18 cellular contexts compared by ENCODE assay signal in the genomic region with DNA sequence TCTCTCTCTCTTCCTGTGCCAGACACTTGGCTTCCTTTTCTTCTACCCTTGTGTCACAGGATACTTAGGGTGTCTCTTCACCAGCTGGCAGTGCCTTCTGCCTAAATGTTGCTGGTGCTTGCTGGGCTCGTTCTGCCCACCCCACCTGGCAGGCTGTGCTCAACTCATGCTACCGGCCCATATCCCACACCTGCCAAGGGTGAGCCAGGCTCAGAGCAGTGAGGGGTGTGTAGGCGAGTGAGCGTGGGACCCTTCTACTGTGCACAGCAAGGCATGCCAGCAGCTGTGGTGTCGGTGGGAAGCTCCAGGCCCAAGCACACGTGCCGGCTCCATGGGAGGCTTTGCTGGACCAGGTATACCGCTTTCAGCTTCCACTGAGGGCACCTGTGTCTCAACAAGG.
"Had no signal": no experiment of that assay in that cellular context is flagged by ENCODE, and none has a peak within 500 bp of the region (broad histone marks: within the 10 kb centered on the region; RNA-seq: fewer than 3 reads in every experiment).

No MANE protein-coding gene starts in this region.

- H3K4me1 ChIP-seq: heart left ventricle, stomach, transverse colon, uterus had no signal

- DNase-seq: central memory CD4-positive, alpha-beta T cell; cortex of kidney; dorsolateral prefrontal cortex; effector CD8-positive, alpha-beta T cell; hypothalamus; mesendoderm; naive thymus-derived CD8-positive, alpha-beta T cell; small intestine; stimulated activated CD4-positive, alpha-beta T cell treated with anti-CD3 and anti-CD28 coated beads, Interleukin-2, amount 100 ng/mL, for 48 hours; stomach; substantia nigra; transverse colon; uterus had no signal

- H3K27me3 ChIP-seq: dorsolateral prefrontal cortex, heart left ventricle, stomach, transverse colon, uterus had no signal

- H3K4me3 Mint-ChIP-seq: naive thymus-derived CD8-positive, alpha-beta T cell had no signal

- H3K27me3 Mint-ChIP-seq: naive thymus-derived CD8-positive, alpha-beta T cell had no signal

- H3K36me3 Mint-ChIP-seq: naive thymus-derived CD8-positive, alpha-beta T cell had no signal

- H3K9me3 Mint-ChIP-seq: naive thymus-derived CD8-positive, alpha-beta T cell had no signal

- H3K9me3 ChIP-seq: heart left ventricle, thoracic aorta, transverse colon, uterus had no signal

- H3K27ac Mint-ChIP-seq: naive thymus-derived CD8-positive, alpha-beta T cell had no signal

- ATAC-seq: esophagus mucosa, left lobe of liver had no signal

- H3K27ac ChIP-seq: dorsolateral prefrontal cortex, heart left ventricle, stomach, thoracic aorta, transverse colon, uterus had no signal

- H3K36me3 ChIP-seq: heart left ventricle, stomach, thoracic aorta, transverse colon, uterus had no signal

- H3K4me1 Mint-ChIP-seq: naive thymus-derived CD8-positive, alpha-beta T cell had no signal

- H3K4me3 ChIP-seq: dorsolateral prefrontal cortex, heart left ventricle, lung, stomach, thoracic aorta, transverse colon, uterus had no signal
